Comparison of ENCODE assay signal across 15 cellular contexts in the genomic region with DNA sequence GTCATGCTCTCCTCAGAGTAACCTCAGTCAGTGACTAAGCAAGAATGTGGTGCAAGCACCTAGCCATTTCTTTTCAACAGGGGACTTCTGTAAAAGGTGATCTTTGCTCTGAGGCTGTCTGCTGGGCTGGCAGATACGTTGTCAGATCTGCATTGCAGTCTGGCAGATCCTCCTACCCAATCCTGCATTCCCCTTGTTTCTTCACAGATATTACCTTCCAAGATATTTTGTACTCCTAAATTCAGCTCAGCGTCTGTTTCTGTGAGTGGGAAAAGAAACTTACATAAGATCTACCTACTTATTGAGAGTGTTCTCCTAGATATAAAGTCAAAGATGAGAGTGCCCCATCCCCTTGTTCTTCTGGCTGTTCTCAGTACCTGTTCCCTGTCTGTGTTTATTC.
DNase-seq lines count a peak whose midpoint lies in the region.
"Had no signal": no experiment of that assay in that cellular context is flagged by ENCODE, and none has a peak within 500 bp of the region (broad histone marks: within the 10 kb centered on the region; RNA-seq: fewer than 3 reads in every experiment).

No MANE protein-coding gene starts in this region.

- DNase-seq in caudate nucleus (lab: John Stamatoyannopoulos, UW) (peak in 24 of 61 donors; percentile 1 to 76 (median 8)), inferior parietal cortex (ENCODE audit: extremely low spot score) (peak; percentile 38), trophoblast cell (no peak), NCI-H748 treated with DMSO at 0.1 percent for 48 hours (lab: John Stamatoyannopoulos, UW) (no peak), NOMO-1 treated with DMSO at 0.1 percent for 48 hours (lab: John Stamatoyannopoulos, UW; ENCODE audit: unreplicated experiment) (no peak), NCI-H146 (lab: John Stamatoyannopoulos, UW) (no peak), GDM1 (lab: John Stamatoyannopoulos, UW) (no peak)
- DNase-seq: ACHN; Caco-2; CD4-positive, alpha-beta T cell; HCEC 1CT; IMR-90 had no signal

- H3K79me2 ChIP-seq in trophoblast cell (ENCODE audit: control insufficient read depth, insufficient read depth, low read length, poor library complexity), result no peaks in the 10 kb centered on the region

- no peak overlapping the region for H3K9ac ChIP-seq in trophoblast cell (ENCODE audit: low read length)

- H3K14ac ChIP-seq in trophoblast cell (ENCODE audit: low read length), result no peak overlapping the region

- H3K36me3 ChIP-seq in trophoblast cell (ENCODE audit: control insufficient read depth in 1 of 2, insufficient read depth in 2 of 2, low read length in 2 of 2), result peaks cover 5 to 11% of the 10 kb centered on the region in 2 experiments

- H2BK5ac ChIP-seq in trophoblast cell (ENCODE audit: low read depth, low read length, poor library complexity), result no peak overlapping the region

- no peak overlapping the region for H4K12ac ChIP-seq in trophoblast cell (ENCODE audit: low read depth, low read length)

- no peaks in the 10 kb centered on the region for H3K4me1 ChIP-seq in trophoblast cell (ENCODE audit: control insufficient read depth in 1 of 2, insufficient read depth in 2 of 2, low read length in 2 of 2)
- H3K4me1 ChIP-seq: Caco-2 had no signal

- no peak overlapping the region for H2AFZ ChIP-seq in trophoblast cell (ENCODE audit: insufficient read depth, low read length, poor library complexity)
- H2AFZ ChIP-seq: GM23338 had no signal

- H2AK5ac ChIP-seq in trophoblast cell (ENCODE audit: low read length), result no peak overlapping the region

- H3K18ac ChIP-seq in trophoblast cell (ENCODE audit: low read length), result no peak overlapping the region

- WGBS in trophoblast cell (ENCODE audit: extremely low coverage, insufficient coverage, insufficient read length), result no CpG with 5 or more reads among the region's 2 CpGs

- no peaks in the 10 kb centered on the region for H3K27me3 ChIP-seq in trophoblast cell (ENCODE audit: insufficient read depth, low read length)

- H4K8ac ChIP-seq in trophoblast cell (ENCODE audit: low read depth, low read length), result peak overlapping the region; percentile 15

- H3K4ac ChIP-seq in trophoblast cell (ENCODE audit: low read depth, low read length), result no peak overlapping the region

- no peak overlapping the region for H3K4me3 ChIP-seq in trophoblast cell (ENCODE audit: low read depth, low read length)
- H3K4me3 ChIP-seq: GM23338 had no signal

- peak overlapping the region; percentile 77 for H3K27ac ChIP-seq in caudate nucleus (ENCODE audit: low read depth, low read length)
- H3K27ac ChIP-seq in trophoblast cell (ENCODE audit: low read depth, low read length), result no peak overlapping the region
- H3K27ac ChIP-seq: C4-2B, HL-60 had no signal

- no peak overlapping the region for H2BK120ac ChIP-seq in trophoblast cell (ENCODE audit: insufficient read depth, low read length, poor library complexity)

- no peak overlapping the region for H4K91ac ChIP-seq in trophoblast cell (ENCODE audit: low read depth, low read length)

- H2BK12ac ChIP-seq in trophoblast cell (ENCODE audit: low read length), result no peak overlapping the region

- H3K23ac ChIP-seq in trophoblast cell (ENCODE audit: low read length), result no peak overlapping the region

- H3K9me3 ChIP-seq in trophoblast cell (ENCODE audit: insufficient read depth, low read depth, low read length), result peaks cover 10% of the 10 kb centered on the region

- H3K4me2 ChIP-seq in trophoblast cell (ENCODE audit: low read length), result no peak overlapping the region
- H3K4me2 ChIP-seq: GM23338 had no signal

- no peaks in the 10 kb centered on the region for H3K79me1 ChIP-seq in trophoblast cell (ENCODE audit: low read length)
